In genomic region chr4:57023104-57023503, GRCh38 we compare ENCODE assay signal across 13 cellular contexts.
DNase-seq lines count a peak whose midpoint lies in the region; ATAC-seq and TF ChIP-seq lines count a peak whose summit lies in the region.
"Had no signal": no experiment of that assay in that cellular context is flagged by ENCODE, and none has a peak within 500 bp of the region (broad histone marks: within the 10 kb centered on the region; RNA-seq: fewer than 3 reads in every experiment).

No MANE protein-coding gene starts in this region.

- no peak for TF ChIP-seq CTCF in astrocyte of the spinal cord (IDR thresholded peaks at IDR 0.05; ENCODE audit: low read depth, low read length)

- in situ Hi-C loops in astrocyte of the spinal cord (cut with HindIII; ENCODE audit: low sequenced_read_pairs), result no loop called here

- DNase-seq in AG08395 (ENCODE audit: low spot score), result peak; percentile 80
- peak; percentile 23 for DNase-seq in HK-2 (ENCODE audit: unreplicated experiment)
- peak; percentile 89 for DNase-seq in astrocyte of the spinal cord (ENCODE audit: low read depth, low spot score)
- DNase-seq in hepatic stellate cell (ENCODE audit: low spot score), result peak; percentile 56
- no peak for DNase-seq in NCI-H1436 (lab: John Stamatoyannopoulos, UW)
- DNase-seq in activated CD4-positive, CD25-positive, alpha-beta regulatory T cell treated with anti-CD3 and anti-CD28 coated beads, Interleukin-2, amount 50 U/mL, for 72 hours, result no peak
- no peak for DNase-seq in NCI-H748 (lab: John Stamatoyannopoulos, UW; ENCODE audit: unreplicated experiment)
- DNase-seq: C1 segment of cervical spinal cord; effector CD4-positive, alpha-beta T cell; PC-9 had no signal

- H3K4me3 ChIP-seq in astrocyte of the spinal cord (ENCODE audit: low read depth, low read length), result no peak overlapping the region
- H3K4me3 ChIP-seq: PC-9 had no signal

- ATAC-seq in HG03135 (IDR thresholded peaks at IDR 0.05; ENCODE audit: unreplicated experiment), result no peak
- ATAC-seq: activated naive CD4-positive, alpha-beta T cell treated with anti-CD3 and anti-CD28 coated beads, Interleukin-2, amount 50 U/mL, for 72 hours; stimulated activated effector memory CD8-positive, alpha-beta T cell treated with anti-CD3 and anti-CD28 coated beads, Interleukin-12 subunit alpha, Interleukin-12 subunit beta, amount 100 ng/mL, for 72 hours had no signal

Comparison
In these comparisons a context has a peak if more than half of its experiments do, and no peak if none do; other contexts are left out.
1. DNase-seq: peak in AG08395 (single experiment), HK-2 (single experiment), astrocyte of the spinal cord (single experiment) and hepatic stellate cell (single experiment); none in NCI-H1436 (single experiment), activated CD4-positive, CD25-positive, alpha-beta regulatory T cell treated with anti-CD3 and anti-CD28 coated beads, Interleukin-2, amount 50 U/mL, for 72 hours (single experiment) and NCI-H748 (single experiment).